Comparison of ENCODE assay signal across 8 cellular contexts in the genomic region with DNA sequence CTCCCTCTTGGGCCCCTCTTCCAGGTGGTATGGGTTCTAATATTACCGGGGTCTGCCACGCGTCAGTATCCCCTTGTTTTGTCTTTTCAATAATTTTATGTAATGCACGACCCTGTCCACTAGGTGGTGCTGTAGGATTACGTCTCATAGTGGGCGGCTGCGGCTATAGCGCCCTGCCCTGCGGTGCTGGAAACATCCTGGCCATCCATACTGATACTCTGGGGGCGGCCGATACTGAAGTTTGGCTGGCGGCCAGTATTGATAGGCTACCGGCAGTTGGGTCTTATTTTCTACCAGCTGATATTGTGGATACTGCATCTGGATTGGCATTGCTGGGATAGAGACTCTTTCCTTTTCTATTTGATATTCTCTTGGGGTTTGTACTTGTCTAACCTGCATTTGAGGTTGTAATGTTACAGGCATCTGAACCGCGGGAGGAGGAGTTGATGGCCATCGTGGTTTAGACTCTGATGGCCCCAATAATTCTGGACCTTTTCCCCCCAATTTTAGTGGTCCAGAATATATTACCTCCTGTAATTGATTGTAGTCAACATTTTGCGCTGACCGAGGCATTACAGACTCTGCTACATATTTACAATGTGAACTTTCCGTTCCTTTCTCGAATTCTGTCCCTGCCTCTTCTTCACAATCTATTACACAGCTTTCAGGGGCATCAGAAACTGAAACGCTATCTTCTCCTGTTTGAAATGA. TPM values are rescaled to one million over a fixed set of nuclear protein-coding genes. Genes with fewer than 3 reads are reported as not detected.
A peak's percentile ranks its signal among the peaks of the same experiment; 100 is the strongest.
DNase-seq lines count a peak whose midpoint lies in the region; ATAC-seq, FAIRE-seq and TF ChIP-seq lines count a peak whose summit lies in the region.

No MANE protein-coding gene starts in this region.

- peaks cover 37% of the 10 kb centered on the region for H3K4me1 Mint-ChIP-seq in activated CD4-positive, alpha-beta memory T cell treated with anti-CD3 and anti-CD28 coated beads, Interleukin-2, amount 10 ng/mL, durations not matched to agents 7 days and 5 days
- H3K4me1 Mint-ChIP-seq in stimulated activated naive CD8-positive, alpha-beta T cell treated with anti-CD3 and anti-CD28 coated beads, Interleukin-15, Interleukin-2, amounts not matched to agents 100 ng/mL and 50 ng/mL, for 24 hours (ENCODE audit: low read depth): peaks cover 34% of the 10 kb centered on the region

- peak; percentile 94 to 97 for TF ChIP-seq RAD21 in H1 (IDR thresholded peaks at IDR 0.05 in 1 of 2, conservative IDR thresholded peaks at IDR 0.05 in 1 of 2; ENCODE audit: low read depth in 2 of 2, low read length in 2 of 2)

- no peaks in the 10 kb centered on the region for H3K36me3 Mint-ChIP-seq in activated CD4-positive, alpha-beta memory T cell treated with anti-CD3 and anti-CD28 coated beads, Interleukin-2, amount 10 ng/mL, durations not matched to agents 7 days and 5 days (ENCODE audit: low read depth)
- no peaks in the 10 kb centered on the region for H3K36me3 Mint-ChIP-seq in stimulated activated naive CD8-positive, alpha-beta T cell treated with anti-CD3 and anti-CD28 coated beads, Interleukin-15, Interleukin-2, amounts not matched to agents 100 ng/mL and 50 ng/mL, for 24 hours (ENCODE audit: low read depth)

- ATAC-seq in GM19035 (IDR thresholded peaks at IDR 0.05; ENCODE audit: unreplicated experiment): no peak

- no peak overlapping the region for H2BK5ac ChIP-seq in H1 (ENCODE audit: low read depth, low read length)

- CTCF ChIA-PET in activated CD4-positive, alpha-beta memory T cell treated with anti-CD3 and anti-CD28 coated beads, Interleukin-2, amount 10 ng/mL, durations not matched to agents 7 days and 5 days (lab: Charles Lee): interaction anchor here (0.9 to 4.0 kb wide), 14 partner anchors 11 to 282 kb away, joined by 3 to 22 read pairs (median 4); a partner anchor contains a TSS
- CTCF ChIA-PET in H1 (lab: Charles Lee; ENCODE audit: partially characterized antibody): interaction anchor here (0.6 to 4.3 kb wide), 20 partner anchors 8 to 814 kb away, joined by 3 to 37 read pairs (median 4); a partner anchor contains a TSS

- no peak overlapping the region for H4K8ac ChIP-seq in H1 (ENCODE audit: extremely low read depth, insufficient read depth, low read length)

- TF ChIP-seq POLR2A in H1 (IDR thresholded peaks at IDR 0.05; ENCODE audit: control extremely low read depth in 1 of 2, low read depth in 2 of 2, low read length in 2 of 2): no peak

- TF ChIP-seq EP300 in H1 (IDR thresholded peaks at IDR 0.05; ENCODE audit: borderline replicate concordance in 1 of 2, low read depth in 2 of 2, low read length in 2 of 2): no peak

- no peak overlapping the region for H3K14ac ChIP-seq in H1 (ENCODE audit: insufficient read length)

- no peak overlapping the region for H2BK120ac ChIP-seq in H1 (replicated peaks; ENCODE audit: low read depth, low read length)

- no peak overlapping the region for H2AK5ac ChIP-seq in H1 (ENCODE audit: low read depth, low read length)

- no peak overlapping the region for H2BK12ac ChIP-seq in H1 (ENCODE audit: low read depth, low read length)

- H3K9me3 Mint-ChIP-seq in activated CD4-positive, alpha-beta memory T cell treated with anti-CD3 and anti-CD28 coated beads, Interleukin-2, amount 10 ng/mL, durations not matched to agents 7 days and 5 days: no peaks in the 10 kb centered on the region
- no peaks in the 10 kb centered on the region for H3K9me3 Mint-ChIP-seq in stimulated activated naive CD8-positive, alpha-beta T cell treated with anti-CD3 and anti-CD28 coated beads, Interleukin-15, Interleukin-2, amounts not matched to agents 100 ng/mL and 50 ng/mL, for 24 hours

- H3K27me3 ChIP-seq in H1 (replicated peaks in 1 of 4; ENCODE audit: control insufficient read depth in 3 of 4, extremely low read depth in 1 of 4, insufficient read depth in 3 of 4, low read length in 3 of 4) (no peaks in the 10 kb centered on the region), mucosa of stomach (ENCODE audit: control insufficient read depth, insufficient read depth, low read length) (no peaks in the 10 kb centered on the region)

- peaks cover 0 to 4% of the 10 kb centered on the region in 2 experiments for H4K20me1 ChIP-seq in H1 (replicated peaks in 1 of 2; ENCODE audit: control insufficient read depth in 1 of 2, insufficient read depth in 2 of 2, low read length in 2 of 2)

- no peaks in the 10 kb centered on the region for H3K9me3 ChIP-seq in H1 (ENCODE audit: insufficient read depth in 2 of 2, low read depth in 1 of 2, low read length in 1 of 2)
- H3K9me3 ChIP-seq in mucosa of stomach (ENCODE audit: control insufficient read depth, low read length): no peaks in the 10 kb centered on the region

- no peaks in the 10 kb centered on the region for H3K79me1 ChIP-seq in H1 (ENCODE audit: low read depth, low read length)

- H3K79me2 ChIP-seq in H1 (ENCODE audit: control insufficient read depth in 1 of 2, insufficient read depth in 2 of 2, low read length in 2 of 2): no peaks in the 10 kb centered on the region

- H2AFZ ChIP-seq in H1 (ENCODE audit: low read length): no peak overlapping the region

- peaks cover 7% of the 10 kb centered on the region for H3K27me3 Mint-ChIP-seq in activated CD4-positive, alpha-beta memory T cell treated with anti-CD3 and anti-CD28 coated beads, Interleukin-2, amount 10 ng/mL, durations not matched to agents 7 days and 5 days
- no peaks in the 10 kb centered on the region for H3K27me3 Mint-ChIP-seq in stimulated activated naive CD8-positive, alpha-beta T cell treated with anti-CD3 and anti-CD28 coated beads, Interleukin-15, Interleukin-2, amounts not matched to agents 100 ng/mL and 50 ng/mL, for 24 hours

- H3K23ac ChIP-seq in H1 (ENCODE audit: insufficient read length): no peak overlapping the region

- H2BK15ac ChIP-seq in H1 (ENCODE audit: low read length): no peak overlapping the region

- no peak overlapping the region; the same call in 1 of the 2 replicates for H3K18ac ChIP-seq in H1 (ENCODE audit: extremely low read depth, low read length)

- H3K4me1 ChIP-seq in H1 (replicated peaks in 1 of 4; ENCODE audit: control insufficient read depth in 3 of 4, insufficient read depth in 4 of 4, low read length in 3 of 4): peaks cover 0 to 7% (median 2%) of the 10 kb centered on the region in 4 experiments; a peak in 3 of 7 replicates
- H3K4me1 ChIP-seq in mucosa of stomach (ENCODE audit: control insufficient read depth, insufficient read depth, low read length): peaks cover 33% of the 10 kb centered on the region

- no peaks in the 10 kb centered on the region for H3K36me3 ChIP-seq in H1 (ENCODE audit: control insufficient read depth in 2 of 4, insufficient read depth in 4 of 4, low read length in 3 of 4)
- no peaks in the 10 kb centered on the region for H3K36me3 ChIP-seq in mucosa of stomach (ENCODE audit: control insufficient read depth, insufficient read depth, low read length)

- H2BK20ac ChIP-seq in H1 (ENCODE audit: low read length): no peak overlapping the region

- no peaks in the 10 kb centered on the region; the same call in 1 of the 2 replicates for H3K23me2 ChIP-seq in H1 (ENCODE audit: low read depth, low read length)

- peak; percentile 65 for DNase-seq in AG08396 (ENCODE audit: low spot score)
- DNase-seq in H4 (ENCODE audit: low spot score): peak; percentile 54
- peak; percentile 82 for DNase-seq in NCI-H69 (lab: John Stamatoyannopoulos, UW)
- peak; percentile 79 for DNase-seq in activated CD4-positive, alpha-beta memory T cell treated with anti-CD3 and anti-CD28 coated beads, Interleukin-2, amount 10 ng/mL, durations not matched to agents 7 days and 5 days
- DNase-seq in H1 (ENCODE audit: low read depth in 1 of 2, low spot score in 2 of 2): peak in 1 of 2 experiments; percentile 84

- H3K9ac ChIP-seq in H1 (replicated peaks in 1 of 4; ENCODE audit: extremely low read depth in 1 of 4, low read depth in 3 of 4, low read length in 3 of 4) (no peak overlapping the region), mucosa of stomach (ENCODE audit: low read length) (peak overlapping the region; percentile 28)

- POLR2A ChIA-PET in activated CD4-positive, alpha-beta memory T cell treated with anti-CD3 and anti-CD28 coated beads, Interleukin-2, amount 10 ng/mL, durations not matched to agents 7 days and 5 days (lab: Charles Lee): interaction anchor here (0.9 to 1.3 kb wide), 2 partner anchors 247 kb away, joined by 3 to 4 read pairs; no protein-coding TSS in a partner anchor
- POLR2A ChIA-PET in H1 (lab: Charles Lee; ENCODE audit: partially characterized antibody): no interaction called here

- 40% methylated on average over 21 of the region's 21 CpGs; no CpG with 5 or more reads in 1 of the 2 experiments for WGBS in H1 (ENCODE audit: extremely low coverage in 1 of 2, insufficient coverage in 1 of 2, insufficient read length in 1 of 2, insufficient replicate concordance in 2 of 2, low coverage in 1 of 2, low lambda C conversion rate in 2 of 2, missing lambda C conversion rate in 1 of 2), 2 experiments

- no peak overlapping the region for H4K5ac ChIP-seq in H1 (ENCODE audit: insufficient read length, low read depth, low read length)

- no peak overlapping the region for H3K4me2 ChIP-seq in H1 (ENCODE audit: insufficient read depth in 1 of 2, low read depth in 2 of 2, low read length in 2 of 2)

- no peak overlapping the region for H3K4ac ChIP-seq in H1 (replicated peaks; ENCODE audit: insufficient read length, low read depth, low read length)

- no peak overlapping the region for H3K27ac Mint-ChIP-seq in activated CD4-positive, alpha-beta memory T cell treated with anti-CD3 and anti-CD28 coated beads, Interleukin-2, amount 10 ng/mL, durations not matched to agents 7 days and 5 days
- peak overlapping the region; percentile 26 for H3K27ac Mint-ChIP-seq in stimulated activated naive CD8-positive, alpha-beta T cell treated with anti-CD3 and anti-CD28 coated beads, Interleukin-15, Interleukin-2, amounts not matched to agents 100 ng/mL and 50 ng/mL, for 24 hours

- H3K27ac ChIP-seq in H1 (ENCODE audit: low read depth, low read length): no peak overlapping the region

- peak; percentile 67 to 95 (median 79) for TF ChIP-seq CTCF in H1 (IDR thresholded peaks at IDR 0.05; ENCODE audit: control extremely low read depth in 1 of 3, insufficient read depth in 1 of 3, low read depth in 1 of 3, low read length in 3 of 3)

- H3K4me3 ChIP-seq in H1 (ENCODE audit: extremely low read depth in 1 of 4, insufficient read depth in 2 of 4, low read depth in 3 of 4, low read length in 4 of 4): no peak overlapping the region
- H3K4me3 ChIP-seq in mucosa of stomach (ENCODE audit: low read length): no peak overlapping the region

- FAIRE-seq in H1 (lab: Jason Lieb, UNC): no peak

- H3K56ac ChIP-seq in H1 (replicated peaks; ENCODE audit: insufficient read length, low read depth, low read length): no peak overlapping the region

- H4K91ac ChIP-seq in H1 (replicated peaks; ENCODE audit: insufficient read length, low read length): no peak overlapping the region

- no peak overlapping the region for H3K4me3 Mint-ChIP-seq in activated CD4-positive, alpha-beta memory T cell treated with anti-CD3 and anti-CD28 coated beads, Interleukin-2, amount 10 ng/mL, durations not matched to agents 7 days and 5 days
- no peak overlapping the region for H3K4me3 Mint-ChIP-seq in stimulated activated naive CD8-positive, alpha-beta T cell treated with anti-CD3 and anti-CD28 coated beads, Interleukin-15, Interleukin-2, amounts not matched to agents 100 ng/mL and 50 ng/mL, for 24 hours

RNA-seq across cellular contexts. Expression of a gene that starts 3.3 kb away (rescaled TPM):
- 87.0 and 93.0 TPM in 2 replicates for total RNA-seq in H4 (2014; rRNA removed; shearing (Covaris generic))
- 10 to 100 TPM; 39.6 to 42.9 TPM for total RNA-seq in activated CD4-positive, alpha-beta memory T cell treated with anti-CD3 and anti-CD28 coated beads, Interleukin-2, amount 10 ng/mL, durations not matched to agents 7 days and 5 days
- 50.6 and 51.1 TPM in 2 replicates for total RNA-seq in H1 (2021; fragmentation: NEBNext Ultra II Directional; extraction: Animal tissue kit (Norgen Biotek cat#: 25700))
- polyA plus RNA-seq in H1 (2011; rRNA removed): 137 and 140 TPM in 2 replicates
- polyA plus RNA-seq in H1 (2011; cell fraction: cytosol; rRNA removed): 121 TPM
- 84.2 TPM for polyA plus RNA-seq in H1 (2011; cell fraction: nucleus; rRNA removed)
- polyA plus RNA-seq in H1 (2012, experiment 1 of 2): 43.0 to 79.6 TPM (median 72.6 TPM) in 4 replicates
- 108 TPM for polyA plus RNA-seq in H1 (2012, experiment 2 of 2)
- polyA plus RNA-seq in H1 (2013, experiment 1 of 2): 44.8 TPM
- 44.7 TPM for polyA plus RNA-seq in H1 (2013, experiment 2 of 2)
- polyA minus RNA-seq in H1 (2011; rRNA and poly(A)+ RNA removed): 15.6 and 18.5 TPM in 2 replicates
- 17.9 TPM for polyA minus RNA-seq in H1 (2011; cell fraction: cytosol; rRNA and poly(A)+ RNA removed)
- 27.5 TPM for polyA minus RNA-seq in H1 (2011; cell fraction: nucleus; rRNA and poly(A)+ RNA removed)

RNA-seq across cellular contexts. Expression of a gene that starts 8.3 kb away (rescaled TPM):
- total RNA-seq in H4 (2014; rRNA removed; shearing (Covaris generic)): 0.47 TPM in 1 of 2 replicates, not detected in the other
- 1 to 10 TPM in 1 of 2 experiments, under 1 TPM in 1; 0.96 to 1.4 TPM for total RNA-seq in activated CD4-positive, alpha-beta memory T cell treated with anti-CD3 and anti-CD28 coated beads, Interleukin-2, amount 10 ng/mL, durations not matched to agents 7 days and 5 days
- 0.78 and 1.6 TPM in 2 replicates for total RNA-seq in H1 (2021; fragmentation: NEBNext Ultra II Directional; extraction: Animal tissue kit (Norgen Biotek cat#: 25700))
- 0.51 and 1.1 TPM in 2 replicates for polyA plus RNA-seq in H1 (2011; rRNA removed)
- 1.8 TPM for polyA plus RNA-seq in H1 (2011; cell fraction: cytosol; rRNA removed)
- 9.9 TPM for polyA plus RNA-seq in H1 (2011; cell fraction: nucleus; rRNA removed)
- 2.0 to 2.4 TPM (median 2.2 TPM) in 4 replicates for polyA plus RNA-seq in H1 (2012, experiment 1 of 2)
- polyA plus RNA-seq in H1 (2012, experiment 2 of 2): 0.16 TPM
- polyA plus RNA-seq in H1 (2013, experiment 1 of 2): 0.91 TPM
- polyA plus RNA-seq in H1 (2013, experiment 2 of 2): 1.4 TPM
- polyA minus RNA-seq in H1 (2011; rRNA and poly(A)+ RNA removed): 0.44 and 0.59 TPM in 2 replicates
- polyA minus RNA-seq in H1 (2011; cell fraction: cytosol; rRNA and poly(A)+ RNA removed): not detected
- 1.4 TPM for polyA minus RNA-seq in H1 (2011; cell fraction: nucleus; rRNA and poly(A)+ RNA removed)

RNA-seq across cellular contexts. Expression of a gene that starts 19.9 kb away (rescaled TPM):
- 23.6 and 35.0 TPM in 2 replicates for total RNA-seq in H4 (2014; rRNA removed; shearing (Covaris generic))
- total RNA-seq in activated CD4-positive, alpha-beta memory T cell treated with anti-CD3 and anti-CD28 coated beads, Interleukin-2, amount 10 ng/mL, durations not matched to agents 7 days and 5 days: 10 to 100 TPM; 96.0 to 96.2 TPM
- total RNA-seq in H1 (2021; fragmentation: NEBNext Ultra II Directional; extraction: Animal tissue kit (Norgen Biotek cat#: 25700)): 129 and 130 TPM in 2 replicates
- polyA plus RNA-seq in H1 (2011; rRNA removed): 70.1 and 98.6 TPM in 2 replicates
- polyA plus RNA-seq in H1 (2011; cell fraction: cytosol; rRNA removed): 87.7 TPM
- polyA plus RNA-seq in H1 (2011; cell fraction: nucleus; rRNA removed): 257 TPM
- 109 to 142 TPM (median 126 TPM) in 4 replicates for polyA plus RNA-seq in H1 (2012, experiment 1 of 2)
- 170 TPM for polyA plus RNA-seq in H1 (2012, experiment 2 of 2)
- polyA plus RNA-seq in H1 (2013, experiment 1 of 2): 86.2 TPM
- polyA plus RNA-seq in H1 (2013, experiment 2 of 2): 82.0 TPM
- 61.8 and 85.2 TPM in 2 replicates for polyA minus RNA-seq in H1 (2011; rRNA and poly(A)+ RNA removed)
- 49.0 TPM for polyA minus RNA-seq in H1 (2011; cell fraction: cytosol; rRNA and poly(A)+ RNA removed)
- 101 TPM for polyA minus RNA-seq in H1 (2011; cell fraction: nucleus; rRNA and poly(A)+ RNA removed)

RNA-seq across cellular contexts. Expression of a gene that starts 23.5 kb away (rescaled TPM):
- not detected in 2 replicates for total RNA-seq in H4 (2014; rRNA removed; shearing (Covaris generic))
- total RNA-seq in activated CD4-positive, alpha-beta memory T cell treated with anti-CD3 and anti-CD28 coated beads, Interleukin-2, amount 10 ng/mL, durations not matched to agents 7 days and 5 days: not detected
- 0.47 and 0.61 TPM in 2 replicates for total RNA-seq in H1 (2021; fragmentation: NEBNext Ultra II Directional; extraction: Animal tissue kit (Norgen Biotek cat#: 25700))
- polyA plus RNA-seq in H1 (2011; rRNA removed): 0.08 and 0.25 TPM in 2 replicates
- 0.16 TPM for polyA plus RNA-seq in H1 (2011; cell fraction: cytosol; rRNA removed)
- polyA plus RNA-seq in H1 (2011; cell fraction: nucleus; rRNA removed): 0.39 TPM
- polyA plus RNA-seq in H1 (2012, experiment 1 of 2): 0.28 to 0.73 TPM (median 0.38 TPM) in 4 replicates
- polyA plus RNA-seq in H1 (2012, experiment 2 of 2): 0.80 TPM
- polyA plus RNA-seq in H1 (2013, experiment 1 of 2): 0.18 TPM
- polyA plus RNA-seq in H1 (2013, experiment 2 of 2): 0.22 TPM
- polyA minus RNA-seq in H1 (2011; rRNA and poly(A)+ RNA removed): not detected in 2 replicates
- polyA minus RNA-seq in H1 (2011; cell fraction: cytosol; rRNA and poly(A)+ RNA removed): not detected
- 0.30 TPM for polyA minus RNA-seq in H1 (2011; cell fraction: nucleus; rRNA and poly(A)+ RNA removed)

RNA-seq across cellular contexts. Expression of a gene that starts 29.8 kb away (rescaled TPM):
- total RNA-seq in H4 (2014; rRNA removed; shearing (Covaris generic)): not detected in 2 replicates
- total RNA-seq in activated CD4-positive, alpha-beta memory T cell treated with anti-CD3 and anti-CD28 coated beads, Interleukin-2, amount 10 ng/mL, durations not matched to agents 7 days and 5 days: not detected
- total RNA-seq in H1 (2021; fragmentation: NEBNext Ultra II Directional; extraction: Animal tissue kit (Norgen Biotek cat#: 25700)): not detected in 2 replicates
- 0.14 TPM in 1 of 2 replicates, not detected in the other for polyA plus RNA-seq in H1 (2011; rRNA removed)
- 0.05 TPM for polyA plus RNA-seq in H1 (2011; cell fraction: cytosol; rRNA removed)
- 0.31 TPM for polyA plus RNA-seq in H1 (2011; cell fraction: nucleus; rRNA removed)
- 0.07 TPM in 1 of 4 replicates, not detected in the others for polyA plus RNA-seq in H1 (2012, experiment 1 of 2)
- not detected for polyA plus RNA-seq in H1 (2012, experiment 2 of 2)
- polyA plus RNA-seq in H1 (2013, experiment 1 of 2): not detected
- 0.02 TPM for polyA plus RNA-seq in H1 (2013, experiment 2 of 2)
- not detected in 2 replicates for polyA minus RNA-seq in H1 (2011; rRNA and poly(A)+ RNA removed)
- not detected for polyA minus RNA-seq in H1 (2011; cell fraction: cytosol; rRNA and poly(A)+ RNA removed)
- polyA minus RNA-seq in H1 (2011; cell fraction: nucleus; rRNA and poly(A)+ RNA removed): not detected
